In genomic region chr1:53889304-53890298, GRCh38 we compare ENCODE assay signal across 8 cellular contexts. TPM values are rescaled to one million over a fixed set of nuclear protein-coding genes. Genes with fewer than 3 reads are reported as not detected.
DNase-seq lines count a peak whose midpoint lies in the region; ATAC-seq and TF ChIP-seq lines count a peak whose summit lies in the region.

YIPF1 (minus strand) TSS chr1:53889797; CDS start chr1:53888937, 860 bp downstream.

- no peaks in the 10 kb centered on the region for H3K9me3 ChIP-seq in sigmoid colon

- peak within 1 kb of the TSS; percentile 91 to 98 (median 93) for H3K4me3 Mint-ChIP-seq in brain

- peak; percentile 58 for DNase-seq in NCI-H2081 treated with DMSO at 0.1 percent for 48 hours (lab: John Stamatoyannopoulos, UW)
- peak; percentile 90 for DNase-seq in UCSD-AML1 (lab: John Stamatoyannopoulos, UW; ENCODE audit: unreplicated experiment)
- DNase-seq in iPS DF 4.7 (ENCODE audit: extremely low read depth, low spot score), result peak; percentile 49
- DNase-seq in sigmoid colon, result peak; percentile 95

- intact Hi-C loops in sigmoid colon (cut with DNase I), result loop anchor here (2.0 to 5.0 kb wide), 2 partner anchors 52 to 57 kb away; partner anchors contain the start of genes LRRC42 and NDC1

- TF ChIP-seq EP300 in sigmoid colon (IDR thresholded peaks at IDR 0.05), result peak in 1 of 4 donors; percentile 31

- H3K4me3 ChIP-seq in sigmoid colon, result peak within 1 kb of the TSS; percentile 84 to 95 (median 90)

- H3K4me1 ChIP-seq in sigmoid colon, result peaks cover 0 to 21% (median 18%) of the 10 kb centered on the region in 4 donors

- TF ChIP-seq POLR2A in sigmoid colon (IDR thresholded peaks at IDR 0.05), result no peak

- TF ChIP-seq CTCF in 22Rv1 (IDR thresholded peaks at IDR 0.05) (no peak), brain (conservative IDR thresholded peaks at IDR 0.05) (no peak), sigmoid colon (IDR thresholded peaks at IDR 0.05) (no peak)

- H3K36me3 ChIP-seq in sigmoid colon, result peaks cover 0 to 23% (median 2%) of the 10 kb centered on the region in 4 donors

- peak within 1 kb of the TSS; percentile 97 to 98 (median 97) for H3K27ac Mint-ChIP-seq in brain

- H3K27ac ChIP-seq in 22Rv1, result peak within 1 kb of the TSS; percentile 61
- peak within 1 kb of the TSS; percentile 79 to 89 (median 82) for H3K27ac ChIP-seq in sigmoid colon

- H3K27me3 Mint-ChIP-seq in brain, result peaks cover 15% of the 10 kb centered on the region

- ATAC-seq in GM18517 (IDR thresholded peaks at IDR 0.05; ENCODE audit: unreplicated experiment) (peak; percentile 85), HG03039 (IDR thresholded peaks at IDR 0.05; ENCODE audit: unreplicated experiment) (peak; percentile 91)

- no peaks in the 10 kb centered on the region for H3K27me3 ChIP-seq in sigmoid colon

- H3K4me1 Mint-ChIP-seq in brain, result peaks cover 25% of the 10 kb centered on the region

- 2 to 3% methylated on average over 62 of the region's 62 CpGs for WGBS in sigmoid colon, 2 donors

- peaks cover 5% of the 10 kb centered on the region for H3K36me3 Mint-ChIP-seq in brain

- H3K9me3 Mint-ChIP-seq in brain, result peaks cover 0 to 4% (median 0%) of the 10 kb centered on the region in 5 experiments

RNA-seq across cellular contexts. Expression of gene YIPF1, which starts in this region (rescaled TPM):
- polyA plus RNA-seq in brain (ENCODE audit: insufficient read depth, low read depth, low replicate concordance), result 35.3 TPM
- 10 to 100 TPM; 13.3 to 23.3 (median 18.8) TPM for total RNA-seq in sigmoid colon
- polyA plus RNA-seq in sigmoid colon, result 10 to 100 TPM; 24.5 to 28.0 (median 27.6) TPM

Comparison
In these comparisons a context has a peak if more than half of its experiments do, and no peak if none do; other contexts are left out.
1. Peak in every context shown above with its lines: DNase-seq, ATAC-seq, H3K4me3 ChIP-seq and H3K27ac ChIP-seq.